ENCODE assay signal across 27 cellular contexts in genomic region chr4:158219623-158220022, GRCh38. TPM values are rescaled to one million over a fixed set of nuclear protein-coding genes. Genes with fewer than 3 reads are reported as not detected.
DNase-seq lines count a peak whose midpoint lies in the region; ATAC-seq lines count a peak whose summit lies in the region.
"Had no signal": no experiment of that assay in that cellular context is flagged by ENCODE, and none has a peak within 500 bp of the region (broad histone marks: within the 10 kb centered on the region; RNA-seq: fewer than 3 reads in every experiment).

No MANE protein-coding gene starts in this region.

- H3K36me3 Mint-ChIP-seq in activated CD4-positive, alpha-beta T cell treated with anti-CD3 and anti-CD28 coated beads, Interleukin-2, amount 10 ng/mL, durations not matched to agents 24 days and 14 days (ENCODE audit: low read depth) = no peaks in the 10 kb centered on the region
- H3K36me3 Mint-ChIP-seq: CD4-positive, CD25-positive, alpha-beta regulatory T cell; T-cell had no signal

- peaks cover 4% of the 10 kb centered on the region for H3K27me3 Mint-ChIP-seq in activated CD4-positive, alpha-beta T cell treated with anti-CD3 and anti-CD28 coated beads, Interleukin-2, amount 10 ng/mL, durations not matched to agents 24 days and 14 days
- H3K27me3 Mint-ChIP-seq: CD4-positive, CD25-positive, alpha-beta regulatory T cell had no signal

- no peaks in the 10 kb centered on the region for H3K4me1 Mint-ChIP-seq in activated CD4-positive, alpha-beta T cell treated with anti-CD3 and anti-CD28 coated beads, Interleukin-2, amount 10 ng/mL, durations not matched to agents 24 days and 14 days
- H3K4me1 Mint-ChIP-seq: CD4-positive, CD25-positive, alpha-beta regulatory T cell; T-cell had no signal

- no peak overlapping the region for H3K27ac Mint-ChIP-seq in activated CD4-positive, alpha-beta T cell treated with anti-CD3 and anti-CD28 coated beads, Interleukin-2, amount 10 ng/mL, durations not matched to agents 24 days and 14 days
- H3K27ac Mint-ChIP-seq: CD4-positive, CD25-positive, alpha-beta regulatory T cell; T-cell had no signal

- H3K27ac ChIP-seq in angular gyrus (ENCODE audit: low read depth, low read length) (peak overlapping the region; percentile 77), substantia nigra (ENCODE audit: low read depth, low read length, poor library complexity, severe bottlenecking) (peak overlapping the region; percentile 58)
- H3K27ac ChIP-seq: BLaER1, SJSA1 had no signal

- H3K9me3 Mint-ChIP-seq in activated CD4-positive, alpha-beta T cell treated with anti-CD3 and anti-CD28 coated beads, Interleukin-2, amount 10 ng/mL, durations not matched to agents 24 days and 14 days = no peaks in the 10 kb centered on the region
- H3K9me3 Mint-ChIP-seq: T-cell had no signal

- ATAC-seq in GM18868 (IDR thresholded peaks at IDR 0.05; ENCODE audit: unreplicated experiment) = peak; percentile 65
- peak; percentile 72 for ATAC-seq in GM21576 (IDR thresholded peaks at IDR 0.05; ENCODE audit: unreplicated experiment)
- ATAC-seq in GM18858 (IDR thresholded peaks at IDR 0.05; ENCODE audit: unreplicated experiment) = no peak
- ATAC-seq: PC-3, Right ventricle myocardium inferior, T-cell had no signal

- H3K4me3 Mint-ChIP-seq in activated CD4-positive, alpha-beta T cell treated with anti-CD3 and anti-CD28 coated beads, Interleukin-2, amount 10 ng/mL, durations not matched to agents 24 days and 14 days = no peak overlapping the region
- H3K4me3 Mint-ChIP-seq: CD4-positive, CD25-positive, alpha-beta regulatory T cell; T-cell had no signal

- intact Hi-C loops in activated CD4-positive, alpha-beta T cell treated with anti-CD3 and anti-CD28 coated beads, Interleukin-2, amount 10 ng/mL, durations not matched to agents 24 days and 14 days (cut with micrococcal nuclease) = no loop called here

- DNase-seq in substantia nigra (lab: John Stamatoyannopoulos, UW) (no peak), T-helper 9 cell (no peak), NAMALWA (ENCODE audit: low spot score) (no peak)
- DNase-seq in activated CD4-positive, alpha-beta T cell treated with anti-CD3 and anti-CD28 coated beads, Interleukin-2, amount 10 ng/mL, durations not matched to agents 24 days and 14 days = no peak
- DNase-seq: CD4-positive, CD25-positive, alpha-beta regulatory T cell; DMS153; DND-41; IMR-90; KG1; MM.1S; NCI-H1048; NCI-H1417; NCI-H1694; NCI-H2029 treated with DMSO at 0.1 percent for 48 hours; NCI-H446 treated with DMSO at 0.1 percent for 48 hours; NCI-H526; NCI-H82; NK-92 treated with Interleukin-12 subunit alpha and Interleukin-12 subunit beta, amount 100 ng/mL, for 24 hours; T-cell had no signal

RNA-seq across cellular contexts. Expression of gene TMEM144, which starts 9.3 kb away (rescaled TPM):
- total RNA-seq in activated CD4-positive, alpha-beta T cell treated with anti-CD3 and anti-CD28 coated beads, Interleukin-2, amount 10 ng/mL, durations not matched to agents 24 days and 14 days = not detected in 2 replicates
- total RNA-seq: CD4-positive, CD25-positive, alpha-beta regulatory T cell had no signal

RNA-seq across cellular contexts. Expression of gene GASK1B, which starts 46.8 kb away (rescaled TPM):
- total RNA-seq in activated CD4-positive, alpha-beta T cell treated with anti-CD3 and anti-CD28 coated beads, Interleukin-2, amount 10 ng/mL, durations not matched to agents 24 days and 14 days = not detected in 2 replicates
- total RNA-seq: CD4-positive, CD25-positive, alpha-beta regulatory T cell had no signal
